In genomic region chr16:1154291-1154886, GRCh38 we compare ENCODE assay signal across 11 cellular contexts. TPM values are rescaled to one million over a fixed set of nuclear protein-coding genes. Genes with fewer than 3 reads are reported as not detected.
DNase-seq lines count a peak whose midpoint lies in the region; ATAC-seq and TF ChIP-seq lines count a peak whose summit lies in the region.
"Had no signal": no experiment of that assay in that cellular context is flagged by ENCODE, and none has a peak within 500 bp of the region (broad histone marks: within the 10 kb centered on the region; RNA-seq: fewer than 3 reads in every experiment).

No MANE protein-coding gene starts in this region.

- no TSS peak for BruUV-seq in PC-9 (replicated peaks; lab: Mats Ljungman, UMichigan)

- H3K9me2 ChIP-seq in PC-9 (ENCODE audit: insufficient read depth): no peaks in the 10 kb centered on the region

- H3K4me2 ChIP-seq in smooth muscle cell: peak overlapping the region; percentile 80
- H3K4me2 ChIP-seq in PC-9: no peak overlapping the region

- peak overlapping the region; percentile 77 for H3K27ac Mint-ChIP-seq in chondrocyte (ENCODE audit: unreplicated experiment)
- H3K27ac Mint-ChIP-seq: activated CD8-positive, alpha-beta T cell treated with anti-CD3 and anti-CD28 coated beads, Interleukin-2, amount 10 ng/mL, durations not matched to agents 7 days and 5 days had no signal

- TF ChIP-seq CTCF in HFF-Myc (IDR thresholded peaks at IDR 0.05; ENCODE audit: low read depth, low read length, missing control alignments): no peak
- TF ChIP-seq CTCF in chondrocyte (IDR thresholded peaks at IDR 0.05): peak; percentile 11
- TF ChIP-seq CTCF in right lobe of liver (IDR thresholded peaks at IDR 0.05): no peak
- TF ChIP-seq CTCF in smooth muscle cell (IDR thresholded peaks at IDR 0.05; ENCODE audit: borderline replicate concordance, insufficient read depth, poor library complexity, severe bottlenecking): no peak
- TF ChIP-seq CTCF in PC-9 (conservative IDR thresholded peaks at IDR 0.05): no peak

- no peak overlapping the region for H2AFZ ChIP-seq in smooth muscle cell (ENCODE audit: low read depth)
- no peak overlapping the region for H2AFZ ChIP-seq in PC-9

- no peak overlapping the region for H3K9ac ChIP-seq in smooth muscle cell (ENCODE audit: low read depth)

- H4K20me1 ChIP-seq in smooth muscle cell (ENCODE audit: low read depth): no peaks in the 10 kb centered on the region
- H4K20me1 ChIP-seq in PC-9 (ENCODE audit: insufficient read depth): no peaks in the 10 kb centered on the region

- H3K36me3 ChIP-seq in right lobe of liver (no peaks in the 10 kb centered on the region), smooth muscle cell (ENCODE audit: low read depth) (no peaks in the 10 kb centered on the region), PC-9 (ENCODE audit: low read depth) (no peaks in the 10 kb centered on the region)

- POLR2A ChIA-PET in PC-9 (lab: Charles Lee; ENCODE audit: unreplicated experiment): no interaction called here

- H3K27me3 ChIP-seq in right lobe of liver (peaks cover 0 to 3% of the 10 kb centered on the region in 2 donors), smooth muscle cell (ENCODE audit: low read depth) (peaks cover 5% of the 10 kb centered on the region), PC-9 (ENCODE audit: insufficient read depth, low read depth) (peaks cover 25% of the 10 kb centered on the region)

- intact Hi-C loops in right lobe of liver (cut with DNase I) (no loop called here), PC-9 (cut with micrococcal nuclease; ENCODE audit: unreplicated experiment) (no loop called here)

- H3K27me3 Mint-ChIP-seq in chondrocyte (ENCODE audit: low read depth): no peaks in the 10 kb centered on the region

- no peaks in the 10 kb centered on the region for H3F3A ChIP-seq in smooth muscle cell (ENCODE audit: low read depth)
- H3F3A ChIP-seq in PC-9 (ENCODE audit: insufficient read depth, low read depth): no peaks in the 10 kb centered on the region; the same call in 1 of the 2 replicates

- peak overlapping the region; percentile 21 for H3K4me3 ChIP-seq in HFF-Myc (replicated peaks; ENCODE audit: low read depth, low read length)
- H3K4me3 ChIP-seq in right lobe of liver: peak overlapping the region in 1 of 3 donors; percentile 43
- H3K4me3 ChIP-seq in smooth muscle cell: peak overlapping the region; percentile 26
- H3K4me3 ChIP-seq in PC-9: no peak overlapping the region

- H3K36me3 Mint-ChIP-seq in chondrocyte (ENCODE audit: low read depth): no peaks in the 10 kb centered on the region

- TF ChIP-seq POLR2A in right lobe of liver (IDR thresholded peaks at IDR 0.05): no peak

- H3K79me2 ChIP-seq in smooth muscle cell (ENCODE audit: low read depth) (no peaks in the 10 kb centered on the region), PC-9 (ENCODE audit: low read depth) (no peaks in the 10 kb centered on the region)

- H3K4me1 ChIP-seq in right lobe of liver (peaks cover 0 to 23% (median 10%) of the 10 kb centered on the region in 4 donors), smooth muscle cell (ENCODE audit: low read depth) (peaks cover 7% of the 10 kb centered on the region), PC-9 (replicated peaks; ENCODE audit: insufficient read depth) (no peaks in the 10 kb centered on the region)

- H3K9me3 ChIP-seq in right lobe of liver (no peaks in the 10 kb centered on the region), smooth muscle cell (replicated peaks; ENCODE audit: low read depth) (no peaks in the 10 kb centered on the region), PC-9 (ENCODE audit: insufficient read depth, low read depth) (no peaks in the 10 kb centered on the region)

- peaks cover 25% of the 10 kb centered on the region for H3K4me1 Mint-ChIP-seq in chondrocyte (ENCODE audit: low read depth)

- CTCF ChIA-PET in PC-9 (lab: Charles Lee): no interaction called here

- peak overlapping the region; percentile 78 for H3K4me3 Mint-ChIP-seq in chondrocyte (ENCODE audit: unreplicated experiment)
- H3K4me3 Mint-ChIP-seq: activated CD8-positive, alpha-beta T cell treated with anti-CD3 and anti-CD28 coated beads, Interleukin-2, amount 10 ng/mL, durations not matched to agents 7 days and 5 days had no signal

- ATAC-seq in right lobe of liver (peak in 3 of 4 donors; percentile 15 to 31 (median 25)), GM18870 (IDR thresholded peaks at IDR 0.05; ENCODE audit: unreplicated experiment) (no peak), HG02623 (IDR thresholded peaks at IDR 0.05; ENCODE audit: unreplicated experiment) (no peak)
- ATAC-seq: activated CD8-positive, alpha-beta T cell treated with anti-CD3 and anti-CD28 coated beads, Interleukin-2, amount 10 ng/mL, durations not matched to agents 7 days and 5 days had no signal

- DNase-seq in HFF-Myc (ENCODE audit: extremely low read depth, low read depth): no peak
- no peak for DNase-seq in chondrocyte (ENCODE audit: low spot score)
- no peak for DNase-seq in right lobe of liver
- no peak for DNase-seq in smooth muscle cell (lab: John Stamatoyannopoulos, UW; ENCODE audit: unreplicated experiment)
- no peak for DNase-seq in NCI-H187 treated with DMSO at 0.1 percent for 48 hours (lab: John Stamatoyannopoulos, UW)
- no peak for DNase-seq in PC-9
- DNase-seq: activated CD8-positive, alpha-beta T cell treated with anti-CD3 and anti-CD28 coated beads, Interleukin-2, amount 10 ng/mL, durations not matched to agents 7 days and 5 days; NCI-H1694 had no signal

- 24% methylated on average over 4 of the region's 31 CpGs for WGBS in right lobe of liver (ENCODE audit: insufficient coverage, low coverage, low lambda C conversion rate, missing lambda C conversion rate)
- 56% methylated on average over 29 of the region's 31 CpGs for WGBS in smooth muscle cell (ENCODE audit: low lambda C conversion rate)

- no peaks in the 10 kb centered on the region for H3K9me3 Mint-ChIP-seq in chondrocyte (ENCODE audit: low read depth)

- peak overlapping the region in 1 of 3 donors; percentile 72 for H3K27ac ChIP-seq in right lobe of liver
- no peak overlapping the region for H3K27ac ChIP-seq in smooth muscle cell (ENCODE audit: low read depth)
- H3K27ac ChIP-seq in PC-9: no peak overlapping the region

RNA-seq across cellular contexts. Expression of gene CACNA1H, which starts 1.5 kb away (rescaled TPM):
- total RNA-seq in chondrocyte: 55.9 to 73.4 TPM (median 73.2 TPM) in 3 replicates
- total RNA-seq in right lobe of liver: 10 to 100 TPM in 1 of 6 experiments, 1 to 10 TPM in 3, under 1 TPM in 2; 0.56 to 14.0 (median 5.0) TPM
- total RNA-seq in smooth muscle cell: 1.7 TPM in 2 replicates
- 1.4 and 2.6 TPM in 2 replicates for polyA plus RNA-seq in smooth muscle cell
- 0.08 TPM in 1 of 2 replicates, not detected in the other for total RNA-seq in PC-9 (2021)
- total RNA-seq: bronchial epithelial cell had no signal

RNA-seq across cellular contexts. Expression of gene C1QTNF8, which starts 58.3 kb away (rescaled TPM):
- total RNA-seq in chondrocyte (not detected in 3 replicates), right lobe of liver (not detected), smooth muscle cell (not detected in 2 replicates), PC-9 (2021) (not detected in 2 replicates)
- polyA plus RNA-seq in smooth muscle cell: not detected in 2 replicates
- total RNA-seq: activated CD8-positive, alpha-beta T cell treated with anti-CD3 and anti-CD28 coated beads, Interleukin-2, amount 10 ng/mL, durations not matched to agents 7 days and 5 days; bronchial epithelial cell had no signal

Comparison
In these comparisons a context has a peak if more than half of its experiments do, and no peak if none do; other contexts are left out.
1. ATAC-seq: peak in right lobe of liver (3 of 4); none in GM18870 (single experiment) and HG02623 (single experiment).